In genomic region chr2:170170281-170171035, GRCh38 we compare ENCODE assay signal across 19 cellular contexts. TPM values are rescaled to one million over a fixed set of nuclear protein-coding genes. Genes with fewer than 3 reads are reported as not detected.
A peak's percentile ranks its signal among the peaks of the same experiment; 100 is the strongest.
DNase-seq lines count a peak whose midpoint lies in the region; ATAC-seq, FAIRE-seq and TF ChIP-seq lines count a peak whose summit lies in the region.
"Had no signal": no experiment of that assay in that cellular context is flagged by ENCODE, and none has a peak within 500 bp of the region (broad histone marks: within the 10 kb centered on the region; RNA-seq: fewer than 3 reads in every experiment).

No MANE protein-coding gene starts in this region.

- TF ChIP-seq CTCF in WERI-Rb-1 (IDR thresholded peaks at IDR 0.05; ENCODE audit: low read depth, low read length) (no peak), nephron (IDR thresholded peaks at IDR 0.05; ENCODE audit: unreplicated experiment in 3 of 3) (no peak), thyroid gland (IDR thresholded peaks at IDR 0.05) (no peak)

- H3K27me3 ChIP-seq in WERI-Rb-1 (ENCODE audit: insufficient read depth, low read depth, severe bottlenecking) (no peaks in the 10 kb centered on the region), thyroid gland (no peaks in the 10 kb centered on the region)
- H3K27me3 ChIP-seq: ascending aorta; BLaER1 treated with 17β-estradiol and CSF1 and Interleukin-3, amounts not matched to agents 10 nM and 100 nM; Peyer's patch; tibial nerve had no signal

- intact Hi-C loops in thyroid gland (cut with DNase I) = no loop called here

- H3K36me3 ChIP-seq in WERI-Rb-1 = no peaks in the 10 kb centered on the region
- H3K36me3 ChIP-seq in thyroid gland = no peaks in the 10 kb centered on the region
- H3K36me3 ChIP-seq: ascending aorta; BLaER1 treated with 17β-estradiol and CSF1 and Interleukin-3, amounts not matched to agents 10 nM and 100 nM; Peyer's patch; tibial nerve had no signal

- 67 to 82% methylated on average over 5 of the region's 5 CpGs for WGBS in thyroid gland, 2 donors

- H3K9me3 Mint-ChIP-seq in nephron = no peaks in the 10 kb centered on the region
- H3K9me3 Mint-ChIP-seq: activated T-helper 17 cell treated with anti-CD3 and anti-CD28 coated beads, Interleukin-2, amount 50 U/mL, for 72 hours had no signal

- H3K27ac Mint-ChIP-seq in nephron = peak overlapping the region; percentile 77 to 90 (median 85)
- H3K27ac Mint-ChIP-seq: activated T-helper 17 cell treated with anti-CD3 and anti-CD28 coated beads, Interleukin-2, amount 50 U/mL, for 72 hours had no signal

- no peak for ATAC-seq in GM21423 (IDR thresholded peaks at IDR 0.05; ENCODE audit: unreplicated experiment)
- ATAC-seq: activated T-helper 17 cell treated with anti-CD3 and anti-CD28 coated beads, Interleukin-2, amount 50 U/mL, for 72 hours had no signal

- H3K9me3 ChIP-seq in WERI-Rb-1 (ENCODE audit: severe bottlenecking) (no peaks in the 10 kb centered on the region), thyroid gland (no peaks in the 10 kb centered on the region)
- H3K9me3 ChIP-seq: ascending aorta; BLaER1 treated with 17β-estradiol and CSF1 and Interleukin-3, amounts not matched to agents 10 nM and 100 nM; Peyer's patch; tibial nerve had no signal

- H3K4me1 Mint-ChIP-seq in nephron = peaks cover 13% of the 10 kb centered on the region
- H3K4me1 Mint-ChIP-seq: activated T-helper 17 cell treated with anti-CD3 and anti-CD28 coated beads, Interleukin-2, amount 50 U/mL, for 72 hours had no signal

- peak; percentile 33 for FAIRE-seq in GM12891 (lab: Jason Lieb, UNC)
- FAIRE-seq: colon, H54, HTR-8/SVneo had no signal

- no peak overlapping the region for H3K4me3 Mint-ChIP-seq in nephron
- H3K4me3 Mint-ChIP-seq: activated T-helper 17 cell treated with anti-CD3 and anti-CD28 coated beads, Interleukin-2, amount 50 U/mL, for 72 hours had no signal

- peaks cover 12 to 15% of the 10 kb centered on the region in 2 donors for H3K4me1 ChIP-seq in thyroid gland
- H3K4me1 ChIP-seq: ascending aorta; BLaER1 treated with 17β-estradiol and CSF1 and Interleukin-3, amounts not matched to agents 10 nM and 100 nM; Peyer's patch; tibial nerve had no signal

- no peak for TF ChIP-seq POLR2A in GM12891 (IDR thresholded peaks at IDR 0.05; ENCODE audit: low read depth, low read length)
- TF ChIP-seq POLR2A in thyroid gland (IDR thresholded peaks at IDR 0.05) = no peak

- H3K4me3 ChIP-seq in WERI-Rb-1 (ENCODE audit: low read depth, low read length) = peak overlapping the region; percentile 7
- no peak overlapping the region for H3K4me3 ChIP-seq in thyroid gland (replicated peaks in 1 of 3)
- H3K4me3 ChIP-seq: ascending aorta; BLaER1 treated with 17β-estradiol and CSF1 and Interleukin-3, amounts not matched to agents 10 nM and 100 nM; Peyer's patch; tibial nerve had no signal

- no peaks in the 10 kb centered on the region for H3K27me3 Mint-ChIP-seq in nephron (ENCODE audit: low read depth)
- H3K27me3 Mint-ChIP-seq: activated T-helper 17 cell treated with anti-CD3 and anti-CD28 coated beads, Interleukin-2, amount 50 U/mL, for 72 hours had no signal

- DNase-seq in GM12891 (ENCODE audit: insufficient read length, low spot score) (no peak), NCI-H1694 treated with DMSO at 0.1 percent for 48 hours (lab: John Stamatoyannopoulos, UW) (peak; percentile 40), WERI-Rb-1 (peak; percentile 71), thyroid gland (no peak), NCI-H2107 treated with DMSO at 0.1 percent for 48 hours (lab: John Stamatoyannopoulos, UW; ENCODE audit: unreplicated experiment) (no peak)
- DNase-seq: islet precursor cell, NCI-H345, Peyer's patch had no signal

- no peaks in the 10 kb centered on the region for H3K36me3 Mint-ChIP-seq in nephron (ENCODE audit: low read depth)

- H3K27ac ChIP-seq in WERI-Rb-1 (no peak overlapping the region), thyroid gland (no peak overlapping the region)
- H3K27ac ChIP-seq: ascending aorta; BLaER1 treated with 17β-estradiol and CSF1 and Interleukin-3, amounts not matched to agents 10 nM and 100 nM; Peyer's patch; tibial nerve; VCaP had no signal

TF ChIP-seq in GM12891, 5 proteins besides CTCF, POLR2A, EP300 and RAD21:
- TF ChIP-seq POU2F2 (IDR thresholded peaks at IDR 0.05; ENCODE audit: low read depth, low read length) (no peak), POLR2AphosphoS5 (IDR thresholded peaks at IDR 0.05; ENCODE audit: low read depth, low read length) (no peak), TAF1 (IDR thresholded peaks at IDR 0.05; ENCODE audit: low read depth, low read length) (no peak), PAX5 (IDR thresholded peaks at IDR 0.05; ENCODE audit: insufficient read depth, low read length, severe bottlenecking) (no peak), SPI1 (IDR thresholded peaks at IDR 0.05; ENCODE audit: low read depth, low read length) (no peak)

RNA-seq across cellular contexts. Expression of gene MYO3B, which starts 7.5 kb away (rescaled TPM):
- polyA plus RNA-seq in GM12891 (2012; ENCODE audit: low read depth, missing spikeins) = 0.83 TPM
- 1 to 10 TPM; 6.0 to 7.4 (median 7.2) TPM for total RNA-seq in thyroid gland
- total RNA-seq: ascending aorta, omental fat pad, Peyer's patch had no signal

Comparison
In these comparisons a context has a peak if more than half of its experiments do, and no peak if none do; other contexts are left out.
1. DNase-seq: peak in NCI-H1694 treated with DMSO at 0.1 percent for 48 hours (single experiment) and WERI-Rb-1 (single experiment); none in GM12891 (single experiment), thyroid gland (0 of 2) and NCI-H2107 treated with DMSO at 0.1 percent for 48 hours (single experiment).